In the genomic region with DNA sequence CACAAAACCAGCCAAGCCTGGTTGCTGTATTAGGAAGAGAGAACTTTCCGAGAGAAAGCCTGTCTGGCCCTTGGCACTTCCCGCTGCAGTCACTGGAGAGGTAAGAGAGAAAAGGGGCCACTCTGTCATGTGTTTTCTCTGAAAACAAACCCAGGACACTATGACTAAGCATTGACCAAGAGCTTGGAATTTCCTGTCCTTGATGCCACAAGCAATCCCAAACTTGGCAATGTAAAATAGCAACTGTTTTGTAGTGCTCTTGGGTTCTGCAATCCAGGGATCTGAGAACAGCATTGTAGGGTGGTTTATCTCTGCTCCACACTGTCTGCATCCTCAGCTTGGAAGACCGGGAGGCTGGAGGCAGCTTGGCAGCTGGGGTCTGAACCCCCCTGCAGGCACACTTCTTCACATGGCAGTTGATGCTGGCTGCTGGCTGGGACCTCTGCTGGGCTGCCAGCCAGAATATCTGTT, we compare ENCODE assay signal across 11 cellular contexts.
DNase-seq lines count a peak whose midpoint lies in the region; ATAC-seq and TF ChIP-seq lines count a peak whose summit lies in the region.
"Had no signal": no experiment of that assay in that cellular context is flagged by ENCODE, and none has a peak within 500 bp of the region (broad histone marks: within the 10 kb centered on the region; RNA-seq: fewer than 3 reads in every experiment).

No MANE protein-coding gene starts in this region.

- TF ChIP-seq POLR2A in body of pancreas (IDR thresholded peaks at IDR 0.05): no peak
- peak in 1 of 2 donors; percentile 4 for TF ChIP-seq POLR2A in thyroid gland (IDR thresholded peaks at IDR 0.05)

- peaks cover 3% of the 10 kb centered on the region for H3K27me3 Mint-ChIP-seq in activated naive CD4-positive, alpha-beta T cell treated with anti-CD3 and anti-CD28 coated beads, Interleukin-2, amount 10 ng/mL, durations not matched to agents 7 days and 5 days

- TF ChIP-seq CTCF in HFF-Myc (IDR thresholded peaks at IDR 0.05; ENCODE audit: low read depth, low read length, missing control alignments) (no peak), body of pancreas (IDR thresholded peaks at IDR 0.05) (no peak), right atrium auricular region (IDR thresholded peaks at IDR 0.05) (no peak), thyroid gland (IDR thresholded peaks at IDR 0.05) (no peak)

- H3K36me3 ChIP-seq in body of pancreas (replicated peaks in 1 of 2; ENCODE audit: insufficient read depth in 1 of 2, low read depth in 2 of 2): no peaks in the 10 kb centered on the region
- no peaks in the 10 kb centered on the region for H3K36me3 ChIP-seq in right atrium auricular region
- H3K36me3 ChIP-seq in thyroid gland: no peaks in the 10 kb centered on the region
- H3K36me3 ChIP-seq: neutrophil had no signal

- DNase-seq in HFF-Myc (ENCODE audit: extremely low read depth, low read depth) (peak; percentile 22), body of pancreas (no peak), right atrium auricular region (ENCODE audit: low spot score) (peak; percentile 60), thyroid gland (peak; percentile 76 to 88)
- no peak for DNase-seq in activated naive CD4-positive, alpha-beta T cell treated with anti-CD3 and anti-CD28 coated beads, Interleukin-2, amount 10 ng/mL, durations not matched to agents 7 days and 5 days
- DNase-seq: activated CD4-positive, alpha-beta memory T cell treated with anti-CD3 and anti-CD28 coated beads for 36 hours; NCI-H1417 treated with DMSO at 0.1 percent for 48 hours; SIG-M5 had no signal

- ATAC-seq in body of pancreas (peak; percentile 55), GM21723 (IDR thresholded peaks at IDR 0.05; ENCODE audit: unreplicated experiment) (no peak), HG02938 (IDR thresholded peaks at IDR 0.05; ENCODE audit: unreplicated experiment) (no peak)

- H3K27ac Mint-ChIP-seq in activated naive CD4-positive, alpha-beta T cell treated with anti-CD3 and anti-CD28 coated beads, Interleukin-2, amount 10 ng/mL, durations not matched to agents 7 days and 5 days: no peak overlapping the region
- H3K27ac Mint-ChIP-seq: activated CD4-positive, alpha-beta memory T cell treated with anti-CD3 and anti-CD28 coated beads for 36 hours had no signal

- no peaks in the 10 kb centered on the region for H3K4me1 Mint-ChIP-seq in activated naive CD4-positive, alpha-beta T cell treated with anti-CD3 and anti-CD28 coated beads, Interleukin-2, amount 10 ng/mL, durations not matched to agents 7 days and 5 days

- H3K4me3 Mint-ChIP-seq in activated naive CD4-positive, alpha-beta T cell treated with anti-CD3 and anti-CD28 coated beads, Interleukin-2, amount 10 ng/mL, durations not matched to agents 7 days and 5 days: no peak overlapping the region
- H3K4me3 Mint-ChIP-seq: activated CD4-positive, alpha-beta memory T cell treated with anti-CD3 and anti-CD28 coated beads for 36 hours had no signal

- no peaks in the 10 kb centered on the region for H3K36me3 Mint-ChIP-seq in activated naive CD4-positive, alpha-beta T cell treated with anti-CD3 and anti-CD28 coated beads, Interleukin-2, amount 10 ng/mL, durations not matched to agents 7 days and 5 days
- H3K36me3 Mint-ChIP-seq: activated CD4-positive, alpha-beta memory T cell treated with anti-CD3 and anti-CD28 coated beads for 36 hours had no signal

- H3K27ac ChIP-seq in body of pancreas (no peak overlapping the region), right atrium auricular region (peak overlapping the region in 1 of 2 donors; percentile 23), thyroid gland (peak overlapping the region; percentile 83 to 90 (median 85))
- H3K27ac ChIP-seq: neutrophil had no signal

- H3K9me3 ChIP-seq in body of pancreas (no peaks in the 10 kb centered on the region), right atrium auricular region (no peaks in the 10 kb centered on the region), thyroid gland (no peaks in the 10 kb centered on the region)
- H3K9me3 ChIP-seq: neutrophil had no signal

- H3K4me3 ChIP-seq in HFF-Myc (replicated peaks; ENCODE audit: low read depth, low read length): no peak overlapping the region
- no peak overlapping the region for H3K4me3 ChIP-seq in body of pancreas
- no peak overlapping the region for H3K4me3 ChIP-seq in right atrium auricular region
- H3K4me3 ChIP-seq in thyroid gland (replicated peaks in 1 of 3): no peak overlapping the region

- H3K4me1 ChIP-seq in body of pancreas (no peaks in the 10 kb centered on the region), right atrium auricular region (peaks cover 0 to 6% of the 10 kb centered on the region in 2 donors), thyroid gland (peaks cover 53 to 67% of the 10 kb centered on the region in 2 donors)

- no peaks in the 10 kb centered on the region for H3K9me3 Mint-ChIP-seq in activated naive CD4-positive, alpha-beta T cell treated with anti-CD3 and anti-CD28 coated beads, Interleukin-2, amount 10 ng/mL, durations not matched to agents 7 days and 5 days
- H3K9me3 Mint-ChIP-seq: activated CD4-positive, alpha-beta memory T cell treated with anti-CD3 and anti-CD28 coated beads for 36 hours had no signal

- no peaks in the 10 kb centered on the region for H3K27me3 ChIP-seq in body of pancreas
- H3K27me3 ChIP-seq in right atrium auricular region: no peaks in the 10 kb centered on the region
- H3K27me3 ChIP-seq in thyroid gland: no peaks in the 10 kb centered on the region
- H3K27me3 ChIP-seq: neutrophil had no signal

- CTCF ChIA-PET in activated naive CD4-positive, alpha-beta T cell treated with anti-CD3 and anti-CD28 coated beads, Interleukin-2, amount 10 ng/mL, durations not matched to agents 7 days and 5 days (lab: Charles Lee): no interaction called here

- whole genome bisulfite sequencing in body of pancreas, 2 donors: 61 to 68% methylated on average over 3 of the region's 3 CpGs
- WGBS in thyroid gland, 2 donors: 6 to 17% methylated on average over 2 to 3 of the region's 3 CpGs

- intact Hi-C loops in body of pancreas (cut with DNase I) (no loop called here), thyroid gland (cut with DNase I) (no loop called here)

Comparison
In these comparisons a context has a peak if more than half of its experiments do, and no peak if none do; other contexts are left out.
1. DNase-seq: peak in HFF-Myc (single experiment), right atrium auricular region (single experiment) and thyroid gland (2 of 2); none in body of pancreas (0 of 4) and activated naive CD4-positive, alpha-beta T cell treated with anti-CD3 and anti-CD28 coated beads, Interleukin-2, amount 10 ng/mL, durations not matched to agents 7 days and 5 days (single experiment).
2. H3K27ac ChIP-seq: peak in thyroid gland (3 of 3); none in body of pancreas (0 of 4).